Comparison of ENCODE assay signal across 1 cellular context in genomic region chr14:103463149-103463548, GRCh38.
TF ChIP-seq lines count a peak whose summit lies in the region.

No MANE protein-coding gene starts in this region.

TF ChIP-seq in WTC11, 78 proteins besides CTCF, POLR2A, EP300 and RAD21 (continued from another document):
- TF ChIP-seq ZNF532 (CRISPR knock-in tag; IDR thresholded peaks at IDR 0.05; ENCODE audit: borderline replicate concordance) (no peak), ATF1 (CRISPR knock-in tag; IDR thresholded peaks at IDR 0.05) (no peak), ESRRA (CRISPR knock-in tag; IDR thresholded peaks at IDR 0.05; ENCODE audit: borderline replicate concordance) (no peak), JAZF1 (CRISPR knock-in tag; IDR thresholded peaks at IDR 0.05) (no peak), ZMAT4 (CRISPR knock-in tag; IDR thresholded peaks at IDR 0.05) (no peak), KAT7 (CRISPR knock-in tag; IDR thresholded peaks at IDR 0.05; ENCODE audit: borderline replicate concordance) (no peak), ZNF416 (CRISPR knock-in tag; IDR thresholded peaks at IDR 0.05) (no peak), ARID4B (CRISPR knock-in tag; IDR thresholded peaks at IDR 0.05; ENCODE audit: borderline replicate concordance) (no peak), ZNF121 (CRISPR knock-in tag; IDR thresholded peaks at IDR 0.05) (no peak), ZNF219 (CRISPR knock-in tag; IDR thresholded peaks at IDR 0.05; ENCODE audit: borderline replicate concordance) (no peak), ATF2 (CRISPR knock-in tag; IDR thresholded peaks at IDR 0.05; ENCODE audit: borderline replicate concordance, low read depth) (no peak), FOXK1 (CRISPR knock-in tag; IDR thresholded peaks at IDR 0.05) (no peak), IRF1 (CRISPR knock-in tag; IDR thresholded peaks at IDR 0.05) (no peak), STAT6 (CRISPR knock-in tag; conservative IDR thresholded peaks at IDR 0.05; ENCODE audit: low read depth) (no peak), GABPB1 (CRISPR knock-in tag; IDR thresholded peaks at IDR 0.05) (no peak)
- TF ChIP-seq, protein P1, sequence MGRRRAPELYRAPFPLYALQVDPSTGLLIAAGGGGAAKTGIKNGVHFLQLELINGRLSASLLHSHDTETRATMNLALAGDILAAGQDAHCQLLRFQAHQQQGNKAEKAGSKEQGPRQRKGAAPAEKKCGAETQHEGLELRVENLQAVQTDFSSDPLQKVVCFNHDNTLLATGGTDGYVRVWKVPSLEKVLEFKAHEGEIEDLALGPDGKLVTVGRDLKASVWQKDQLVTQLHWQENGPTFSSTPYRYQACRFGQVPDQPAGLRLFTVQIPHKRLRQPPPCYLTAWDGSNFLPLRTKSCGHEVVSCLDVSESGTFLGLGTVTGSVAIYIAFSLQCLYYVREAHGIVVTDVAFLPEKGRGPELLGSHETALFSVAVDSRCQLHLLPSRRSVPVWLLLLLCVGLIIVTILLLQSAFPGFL (CRISPR knock-in tag; IDR thresholded peaks at IDR 0.05; ENCODE audit: borderline replicate concordance): no peak
